ENCODE assay signal across 13 cellular contexts in genomic region chr11:110249066-110249465, GRCh38. TPM values are rescaled to one million over a fixed set of nuclear protein-coding genes. Genes with fewer than 3 reads are reported as not detected.
DNase-seq lines count a peak whose midpoint lies in the region; ATAC-seq and TF ChIP-seq lines count a peak whose summit lies in the region.
"Had no signal": no experiment of that assay in that cellular context is flagged by ENCODE, and none has a peak within 500 bp of the region (broad histone marks: within the 10 kb centered on the region; RNA-seq: fewer than 3 reads in every experiment).

No MANE protein-coding gene starts in this region.

- H3K36me3 ChIP-seq in RWPE2 (ENCODE audit: low read depth): peaks cover 93% of the 10 kb centered on the region

- no peaks in the 10 kb centered on the region for H3K27me3 ChIP-seq in RWPE2 (ENCODE audit: insufficient read depth, poor library complexity, severe bottlenecking)
- H3K27me3 ChIP-seq: vagina had no signal

- TF ChIP-seq CTCF in GM12864 (IDR thresholded peaks at IDR 0.05; ENCODE audit: low read depth, low read length, missing control alignments): peak; percentile 12
- TF ChIP-seq CTCF in RWPE2 (IDR thresholded peaks at IDR 0.05; ENCODE audit: poor library complexity, severe bottlenecking): peak; percentile 44
- TF ChIP-seq CTCF in foreskin fibroblast (IDR thresholded peaks at IDR 0.05; ENCODE audit: low read depth, low read length): peak; percentile 21

- H3K27ac ChIP-seq in RWPE2 (ENCODE audit: poor library complexity, severe bottlenecking): no peak overlapping the region
- H3K27ac ChIP-seq: vagina had no signal

- H3K4me3 ChIP-seq in GM12864 (ENCODE audit: low read depth, low read length): no peak overlapping the region
- no peak overlapping the region for H3K4me3 ChIP-seq in RWPE2 (ENCODE audit: severe bottlenecking)
- H3K4me3 ChIP-seq in foreskin fibroblast (ENCODE audit: low read depth in 1 of 2, low read length in 2 of 2): no peak overlapping the region
- H3K4me3 ChIP-seq: vagina had no signal

- peaks cover 13% of the 10 kb centered on the region for H3K4me1 ChIP-seq in RWPE2 (ENCODE audit: insufficient read depth, poor library complexity, severe bottlenecking)

- no peaks in the 10 kb centered on the region for H3K9me3 ChIP-seq in RWPE2 (ENCODE audit: severe bottlenecking)
- H3K9me3 ChIP-seq: vagina had no signal

- DNase-seq in ACHN (peak; percentile 10), GM12864 (ENCODE audit: low read depth) (no peak), RWPE2 (ENCODE audit: low spot score) (no peak), foreskin fibroblast (peak in 1 of 2 donors; percentile 20), DMS53 treated with DMSO at 0.1 percent for 48 hours (lab: John Stamatoyannopoulos, UW; ENCODE audit: unreplicated experiment) (no peak), left lobe of liver (ENCODE audit: low spot score) (no peak)
- DNase-seq: activated CD8-positive, alpha-beta memory T cell treated with anti-CD3 and anti-CD28 coated beads, Interleukin-2, amount 50 U/mL, for 48 hours; COR-L47; left ventricle myocardium superior; T1000 had no signal

- ATAC-seq in RWPE2 (ENCODE audit: low read depth): no peak
- no peak for ATAC-seq in HG02642 (IDR thresholded peaks at IDR 0.05; ENCODE audit: poor library complexity, unreplicated experiment)
- ATAC-seq in GM19324 (IDR thresholded peaks at IDR 0.05; ENCODE audit: low FRiP score, unreplicated experiment): no peak
- no peak for ATAC-seq in left lobe of liver
- ATAC-seq: left ventricle myocardium superior had no signal

- in situ Hi-C loops in ACHN (cut with HindIII; ENCODE audit: low pct_ligation_motif_present, low pct_unique_long_range_greater_than_20kb, low sequenced_read_pairs): no loop called here

RNA-seq across cellular contexts. Expression of gene RDX, which starts 47.3 kb away (rescaled TPM):
- 77.7 TPM for total RNA-seq in left lobe of liver
